8 cellular contexts compared by ENCODE assay signal in genomic region chr2:149329470-149330126, GRCh38. TPM values are rescaled to one million over a fixed set of nuclear protein-coding genes. Genes with fewer than 3 reads are reported as not detected.
DNase-seq lines count a peak whose midpoint lies in the region; ATAC-seq and TF ChIP-seq lines count a peak whose summit lies in the region.

No MANE protein-coding gene starts in this region.

- peaks cover 0 to 3% of the 10 kb centered on the region in 2 donors for H3K9me3 Mint-ChIP-seq in natural killer cell

- peaks cover 8% of the 10 kb centered on the region for H3K36me3 Mint-ChIP-seq in natural killer cell

- TF ChIP-seq CTCF in GM12864 (IDR thresholded peaks at IDR 0.05; ENCODE audit: low read depth, low read length, missing control alignments) (no peak), esophagus muscularis mucosa (IDR thresholded peaks at IDR 0.05) (no peak), natural killer cell (IDR thresholded peaks at IDR 0.05) (no peak)

- H3K36me3 ChIP-seq in esophagus muscularis mucosa (no peaks in the 10 kb centered on the region), muscle layer of duodenum (ENCODE audit: control insufficient read depth in 1 of 2, insufficient read depth in 2 of 2, low read length in 2 of 2) (no peaks in the 10 kb centered on the region)

- H3K4me3 ChIP-seq in GM12864 (ENCODE audit: low read depth, low read length) = peak overlapping the region; percentile 77
- H3K4me3 ChIP-seq in esophagus muscularis mucosa = peak overlapping the region; percentile 61 to 83 (median 74)
- H3K4me3 ChIP-seq in muscle layer of duodenum (ENCODE audit: low read depth in 1 of 2, low read length in 2 of 2) = peak overlapping the region; percentile 69 to 93

- 9% methylated on average over 32 of the region's 32 CpGs for WGBS in esophagus muscularis mucosa

- peaks cover 0 to 21% (median 0%) of the 10 kb centered on the region in 4 donors for H3K27me3 ChIP-seq in esophagus muscularis mucosa
- no peaks in the 10 kb centered on the region for H3K27me3 ChIP-seq in muscle layer of duodenum (ENCODE audit: low read depth, low read length)

- ATAC-seq in natural killer cell = no peak

- no peak for TF ChIP-seq POLR2A in esophagus muscularis mucosa (IDR thresholded peaks at IDR 0.05; ENCODE audit: low read depth)

- H3K4me1 ChIP-seq in esophagus muscularis mucosa = peaks cover 5 to 21% (median 18%) of the 10 kb centered on the region in 4 donors
- H3K4me1 ChIP-seq in muscle layer of duodenum (ENCODE audit: control insufficient read depth in 1 of 2, insufficient read depth in 2 of 2, low read length in 2 of 2) = peaks cover 0 to 13% of the 10 kb centered on the region in 2 donors

- no peak overlapping the region for H3K4me3 Mint-ChIP-seq in natural killer cell

- intact Hi-C loops in esophagus muscularis mucosa (cut with DNase I) (no loop called here), natural killer cell (cut with micrococcal nuclease) (no loop called here)

- no peak for TF ChIP-seq EP300 in esophagus muscularis mucosa (IDR thresholded peaks at IDR 0.05)

- H3K9me3 ChIP-seq in esophagus muscularis mucosa (no peaks in the 10 kb centered on the region), muscle layer of duodenum (ENCODE audit: control insufficient read depth in 1 of 2, low read length in 2 of 2) (no peaks in the 10 kb centered on the region)

- DNase-seq in GM12864 (ENCODE audit: low read depth) (no peak), HT-29 (ENCODE audit: low spot score) (peak; percentile 74), SK-MEL-5 (ENCODE audit: low read depth, low spot score) (peak; percentile 59), esophagus muscularis mucosa (ENCODE audit: extremely low spot score) (peak; percentile 91), natural killer cell (no peak)
- no peak for DNase-seq in stimulated activated CD8-positive, alpha-beta memory T cell treated with anti-CD3 and anti-CD28 coated beads, Interleukin-4, amount 100 ng/mL, for 48 hours
- no peak for DNase-seq in effector CD8-positive, alpha-beta T cell (lab: John Stamatoyannopoulos, UW)

- H3K27ac ChIP-seq in esophagus muscularis mucosa (replicated peaks in 1 of 4) (peak overlapping the region; percentile 14 to 68 (median 60)), muscle layer of duodenum (ENCODE audit: low read length) (no peak overlapping the region)

- peaks cover 36 to 46% of the 10 kb centered on the region in 2 donors for H3K27me3 Mint-ChIP-seq in natural killer cell (ENCODE audit: low read depth in 2 of 2)

- H3K4me1 Mint-ChIP-seq in natural killer cell = peaks cover 0 to 6% of the 10 kb centered on the region in 2 donors

- in situ Hi-C loops in SK-MEL-5 (cut with HindIII; ENCODE audit: low pct_unique_long_range_greater_than_20kb, low sequenced_read_pairs) = no loop called here

- H3K27ac Mint-ChIP-seq in natural killer cell = no peak overlapping the region

RNA-seq across cellular contexts. Expression of gene LYPD6, which starts 0.8 kb away (rescaled TPM):
- total RNA-seq in HT-29 (2014; rRNA removed; shearing (Covaris generic)) = 0.68 and 1.2 TPM in 2 replicates
- 0.53 and 0.61 TPM in 2 replicates for total RNA-seq in SK-MEL-5 (2014; rRNA removed; shearing (Covaris generic))
- 0.44 and 0.46 TPM in 2 replicates for polyA plus RNA-seq in SK-MEL-5 (2015; cell fraction: cytosol; rRNA removed)
- polyA plus RNA-seq in SK-MEL-5 (2015; cell fraction: nucleus; rRNA removed) = 0.12 and 0.31 TPM in 2 replicates
- 1 to 10 TPM in 3 of 4 donors, under 1 TPM in 1; 0.83 to 1.4 (median 1.1) TPM for total RNA-seq in esophagus muscularis mucosa
- not detected for total RNA-seq in natural killer cell

Comparison
In these comparisons a context has a peak if more than half of its experiments do, and no peak if none do; other contexts are left out.
1. DNase-seq: peak in HT-29 (single experiment), SK-MEL-5 (single experiment) and esophagus muscularis mucosa (single experiment); none in GM12864 (single experiment), stimulated activated CD8-positive, alpha-beta memory T cell treated with anti-CD3 and anti-CD28 coated beads, Interleukin-4, amount 100 ng/mL, for 48 hours (single experiment), natural killer cell (single experiment) and effector CD8-positive, alpha-beta T cell (single experiment).
2. Peak in every context shown above with its lines, with median percentiles within 50 percentile points of each other: H3K4me3 ChIP-seq.